In the genomic region with DNA sequence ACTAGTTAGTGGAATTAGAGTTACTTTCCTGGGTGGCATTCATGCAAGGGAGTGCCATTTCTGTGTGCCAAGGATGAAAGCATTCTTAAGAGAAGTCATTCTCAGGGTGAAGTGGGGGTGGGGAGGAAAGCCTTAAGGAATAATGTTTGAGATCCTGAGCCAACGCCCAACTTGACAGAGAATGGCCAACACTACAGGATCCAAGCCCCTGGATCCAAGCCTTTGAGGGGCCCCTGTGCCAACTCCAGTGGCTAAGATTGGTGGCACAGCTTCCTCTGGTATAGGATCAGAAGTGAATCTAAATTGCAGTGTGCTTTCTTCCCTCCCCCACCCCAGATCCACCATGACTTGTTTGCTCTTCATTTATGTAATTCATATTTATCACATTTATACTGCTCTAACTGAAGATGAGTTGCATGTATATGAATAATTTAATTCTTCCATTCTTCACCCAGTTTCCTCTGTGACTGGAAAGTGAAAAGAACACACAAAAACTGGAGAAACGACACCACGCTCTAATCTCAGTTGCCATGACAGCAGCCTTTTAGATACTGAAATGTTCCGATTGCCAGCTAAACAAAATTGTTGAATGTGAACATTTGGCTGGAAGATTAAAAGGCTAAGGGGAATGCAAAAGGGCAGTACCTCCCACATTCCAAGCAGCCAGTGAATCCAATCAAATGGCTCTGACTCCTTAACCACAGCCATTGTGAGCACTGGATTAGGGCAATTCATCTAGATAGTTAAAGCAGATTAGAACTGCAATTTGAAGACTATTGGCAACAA, we compare ENCODE assay signal across 9 cellular contexts. TPM values are rescaled to one million over a fixed set of nuclear protein-coding genes. Genes with fewer than 3 reads are reported as not detected.
DNase-seq lines count a peak whose midpoint lies in the region; ATAC-seq and TF ChIP-seq lines count a peak whose summit lies in the region.
"Had no signal": no experiment of that assay in that cellular context is flagged by ENCODE, and none has a peak within 500 bp of the region (broad histone marks: within the 10 kb centered on the region; RNA-seq: fewer than 3 reads in every experiment).

No MANE protein-coding gene starts in this region.

- POLR2A ChIA-PET in HCT116 (lab: Charles Lee) = no interaction called here

- H3K4me3 ChIP-seq in HCT116 (replicated peaks in 1 of 2; ENCODE audit: low read depth in 1 of 2, low read length in 2 of 2) (peak overlapping the region in 1 of 2 experiments; percentile 44; a peak in 3 of 4 replicates), SJSA1 (no peak overlapping the region), foreskin fibroblast (ENCODE audit: low read depth in 1 of 2, low read length in 2 of 2) (peak overlapping the region; percentile 60 to 86), spleen (peak overlapping the region in 1 of 8 donors; percentile 21)

- TF ChIP-seq POLR2A in HCT116 (IDR thresholded peaks at IDR 0.05; ENCODE audit: borderline replicate concordance, extremely low read depth, insufficient read depth, insufficient read length) (no peak), spleen (IDR thresholded peaks at IDR 0.05) (no peak)

- no peaks in the 10 kb centered on the region for H4K20me1 ChIP-seq in HCT116 (ENCODE audit: insufficient read depth)

- H3K27ac ChIP-seq in HCT116 (ENCODE audit: low read depth, low read length) (peak overlapping the region; percentile 79), SJSA1 (peak overlapping the region; percentile 73), spleen (peak overlapping the region in 6 of 8 donors; percentile 14 to 92 (median 32))

- RAD21 ChIA-PET in HCT116 (lab: Charles Lee; ENCODE audit: low non-redundant PET in 1 of 2, low total read pairs in 2 of 2, uncharacterized antibody in 2 of 2, unreplicated experiment in 2 of 2) = interaction anchor here (0.7 to 1.0 kb wide), 2 partner anchors 20 to 89 kb away, joined by 3 to 4 read pairs; no protein-coding TSS in a partner anchor

- H3K9ac ChIP-seq in HCT116 (ENCODE audit: low read length) = peak overlapping the region; percentile 44

- CTCF ChIA-PET in HCT116 (lab: Charles Lee) = no interaction called here

- DNase-seq in HCT116 (ENCODE audit: low read depth, low spot score) = peak; percentile 75
- peak; percentile 86 to 89 for DNase-seq in SJSA1 (ENCODE audit: low read depth in 1 of 2, low spot score in 2 of 2)
- peak; percentile 90 to 93 for DNase-seq in foreskin fibroblast
- DNase-seq in spleen = no peak
- no peak for DNase-seq in stimulated activated CD4-positive, alpha-beta T cell treated with anti-CD3 and anti-CD28 coated beads, Interleukin-2, amount 100 ng/mL, for 24 hours

- ATAC-seq in HCT116 (peak; percentile 62), HG03521 (IDR thresholded peaks at IDR 0.05; ENCODE audit: unreplicated experiment) (no peak), HG03378 (IDR thresholded peaks at IDR 0.05; ENCODE audit: unreplicated experiment) (no peak), GM21825 (IDR thresholded peaks at IDR 0.05; ENCODE audit: unreplicated experiment) (no peak)

- H3K9me3 ChIP-seq in HCT116 (ENCODE audit: control insufficient read depth in 1 of 2, insufficient read depth in 1 of 2, low read depth in 1 of 2, low read length in 2 of 2) (no peaks in the 10 kb centered on the region), SJSA1 (replicated peaks) (peaks cover 4% of the 10 kb centered on the region; the same call in 1 of the 2 replicates), spleen (no peaks in the 10 kb centered on the region)

- H3K79me2 ChIP-seq in HCT116 (ENCODE audit: insufficient read depth, low read length) = no peaks in the 10 kb centered on the region

- H3K36me3 ChIP-seq in HCT116 (ENCODE audit: control insufficient read depth in 1 of 2, insufficient read depth in 2 of 2, low read length in 2 of 2) (no peaks in the 10 kb centered on the region), SJSA1 (no peaks in the 10 kb centered on the region), spleen (no peaks in the 10 kb centered on the region)

- WGBS in spleen, 5 donors = 69 to 83% (median 82%) methylated on average over 4 of the region's 4 CpGs

- H3K27me3 ChIP-seq in HCT116 (ENCODE audit: insufficient read depth, low read length) (no peaks in the 10 kb centered on the region), SJSA1 (replicated peaks) (no peaks in the 10 kb centered on the region), spleen (replicated peaks in 1 of 7) (peaks cover 0 to 66% (median 7%) of the 10 kb centered on the region in 7 donors)

- H3K4me2 ChIP-seq in HCT116 (ENCODE audit: low read length) = peak overlapping the region; percentile 76

- TF ChIP-seq CTCF in HCT116 (IDR thresholded peaks at IDR 0.05 in 2 of 3, conservative IDR thresholded peaks at IDR 0.05 in 1 of 3; ENCODE audit: borderline replicate concordance in 1 of 3, insufficient read depth in 1 of 3, low read depth in 2 of 3, low read length in 2 of 3) = no peak
- TF ChIP-seq CTCF in foreskin fibroblast (IDR thresholded peaks at IDR 0.05; ENCODE audit: low read depth, low read length) = no peak
- TF ChIP-seq CTCF in spleen (IDR thresholded peaks at IDR 0.05 in 8 of 11, conservative IDR thresholded peaks at IDR 0.05 in 3 of 11) = no peak

- H3K4me1 ChIP-seq in HCT116 (ENCODE audit: control insufficient read depth in 1 of 2, insufficient read depth in 2 of 2, low read length in 2 of 2) (peaks cover 65 to 79% of the 10 kb centered on the region in 2 experiments), SJSA1 (replicated peaks) (peaks cover 50% of the 10 kb centered on the region), spleen (peaks cover 5 to 98% (median 39%) of the 10 kb centered on the region in 6 donors)

- TF ChIP-seq RAD21 in HCT116 (IDR thresholded peaks at IDR 0.05; ENCODE audit: low read depth) = peak; percentile 2; the same call in 1 of the 2 replicates

- H2AFZ ChIP-seq in HCT116 (ENCODE audit: low read depth, low read length, poor library complexity, severe bottlenecking) = peak overlapping the region; percentile 80

- intact Hi-C loops in HCT116 (cut with micrococcal nuclease) (loop anchor here (5.0 to 10.0 kb wide), 2 partner anchors 145 to 787 kb away; no protein-coding TSS in a partner anchor), spleen (cut with DNase I; ENCODE audit: low total_unique reads) (no loop called here)

- no TSS peak for BruUV-seq in HCT116 (replicated peaks; lab: Mats Ljungman, UMichigan)

- no peaks in the 10 kb centered on the region for H3K9me2 ChIP-seq in HCT116 (ENCODE audit: insufficient read depth)

TF ChIP-seq in HCT116, 20 proteins besides CTCF, POLR2A, EP300 and RAD21 (continues in another document):
- TF ChIP-seq SRF (IDR thresholded peaks at IDR 0.05; ENCODE audit: low read depth) = 0 out of 2 replicates have a peak, but pooled peaks have one; percentile 28
- TF ChIP-seq SP1 (IDR thresholded peaks at IDR 0.05; ENCODE audit: low read depth) = peak; percentile 49
- TF ChIP-seq ZNF274 (IDR thresholded peaks at IDR 0.05; ENCODE audit: low read depth, low read length) = no peak
- TF ChIP-seq JUND (IDR thresholded peaks at IDR 0.05) = no peak
- TF ChIP-seq, protein P1, sequence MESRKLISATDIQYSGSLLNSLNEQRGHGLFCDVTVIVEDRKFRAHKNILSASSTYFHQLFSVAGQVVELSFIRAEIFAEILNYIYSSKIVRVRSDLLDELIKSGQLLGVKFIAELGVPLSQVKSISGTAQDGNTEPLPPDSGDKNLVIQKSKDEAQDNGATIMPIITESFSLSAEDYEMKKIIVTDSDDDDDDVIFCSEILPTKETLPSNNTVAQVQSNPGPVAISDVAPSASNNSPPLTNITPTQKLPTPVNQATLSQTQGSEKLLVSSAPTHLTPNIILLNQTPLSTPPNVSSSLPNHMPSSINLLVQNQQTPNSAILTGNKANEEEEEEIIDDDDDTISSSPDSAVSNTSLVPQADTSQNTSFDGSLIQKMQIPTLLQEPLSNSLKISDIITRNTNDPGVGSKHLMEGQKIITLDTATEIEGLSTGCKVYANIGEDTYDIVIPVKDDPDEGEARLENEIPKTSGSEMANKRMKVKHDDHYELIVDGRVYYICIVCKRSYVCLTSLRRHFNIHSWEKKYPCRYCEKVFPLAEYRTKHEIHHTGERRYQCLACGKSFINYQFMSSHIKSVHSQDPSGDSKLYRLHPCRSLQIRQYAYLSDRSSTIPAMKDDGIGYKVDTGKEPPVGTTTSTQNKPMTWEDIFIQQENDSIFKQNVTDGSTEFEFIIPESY (IDR thresholded peaks at IDR 0.05; ENCODE audit: extremely low read depth, insufficient replicate concordance, low read length) = no peak
- no peak; the same call in 1 of the 2 replicates for TF ChIP-seq CBX3 (IDR thresholded peaks at IDR 0.05; ENCODE audit: low read depth)
- TF ChIP-seq TCF7L2 (IDR thresholded peaks at IDR 0.05; ENCODE audit: borderline replicate concordance, extremely low read depth, insufficient read depth, insufficient read length) = peak; percentile 83
- TF ChIP-seq ELF1 (IDR thresholded peaks at IDR 0.05; ENCODE audit: borderline replicate concordance, low read depth) = no peak
- TF ChIP-seq ZFX (IDR thresholded peaks at IDR 0.05) = no peak
- TF ChIP-seq EZH2phosphoT487 (IDR thresholded peaks at IDR 0.05; ENCODE audit: borderline replicate concordance) = no peak
- TF ChIP-seq FOSL1 (IDR thresholded peaks at IDR 0.05; ENCODE audit: low read depth) = no peak
- TF ChIP-seq CEBPB (IDR thresholded peaks at IDR 0.05; ENCODE audit: low read depth) = peak; percentile 51; the same call in 1 of the 2 replicates
- TF ChIP-seq EZH2 (IDR thresholded peaks at IDR 0.05) = no peak
- TF ChIP-seq POLR2AphosphoS5 (IDR thresholded peaks at IDR 0.05; ENCODE audit: low read depth, low read length) = no peak; the same call in 1 of the 2 replicates
- peak; percentile 45; the same call in 1 of the 2 replicates for TF ChIP-seq SIN3A (IDR thresholded peaks at IDR 0.05; ENCODE audit: low read depth)
- TF ChIP-seq, protein P2, sequence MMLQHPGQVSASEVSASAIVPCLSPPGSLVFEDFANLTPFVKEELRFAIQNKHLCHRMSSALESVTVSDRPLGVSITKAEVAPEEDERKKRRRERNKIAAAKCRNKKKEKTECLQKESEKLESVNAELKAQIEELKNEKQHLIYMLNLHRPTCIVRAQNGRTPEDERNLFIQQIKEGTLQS (IDR thresholded peaks at IDR 0.05) = no peak
- peak; percentile 36 for TF ChIP-seq YY1 (IDR thresholded peaks at IDR 0.05; ENCODE audit: extremely low read depth, insufficient replicate concordance, low read depth, low read length)

RNA-seq across cellular contexts. Expression of a gene that starts 4.5 kb away (rescaled TPM):
- 5.6 TPM for total RNA-seq in HCT116 (2021; ENCODE audit: unreplicated experiment)
- 2.3 and 2.7 TPM in 2 replicates for polyA plus RNA-seq in HCT116 (2012)
- 13.1 and 17.2 TPM in 2 replicates for total RNA-seq in SJSA1 (2014; rRNA removed; shearing (Covaris generic))
- total RNA-seq in spleen = 10 to 100 TPM in 5 of 7 donors, 1 to 10 TPM in 2; 7.7 to 14.4 (median 10.9) TPM
- 1 to 10 TPM; 5.8 to 9.9 (median 6.9) TPM for polyA plus RNA-seq in spleen
- total RNA-seq: T-helper 2 cell treated with Interferon-gamma antibody and Interleukin-4, amounts not matched to agents 100 ng/mL and 5 ng/mL, for 36 hours had no signal

Comparison
In these comparisons a context has a peak if more than half of its experiments do, and no peak if none do; other contexts are left out.
1. DNase-seq: peak in HCT116 (single experiment), SJSA1 (2 of 2) and foreskin fibroblast (2 of 2); none in spleen (single experiment) and stimulated activated CD4-positive, alpha-beta T cell treated with anti-CD3 and anti-CD28 coated beads, Interleukin-2, amount 100 ng/mL, for 24 hours (0 of 2).
2. Peak in every context shown above with its lines, with median percentiles within 50 percentile points of each other: H3K27ac ChIP-seq.